Comparison of ENCODE assay signal across 9 cellular contexts in genomic region chr14:37595809-37596595, GRCh38. TPM values are rescaled to one million over a fixed set of nuclear protein-coding genes. Genes with fewer than 3 reads are reported as not detected.
DNase-seq lines count a peak whose midpoint lies in the region; ATAC-seq and TF ChIP-seq lines count a peak whose summit lies in the region.
"Had no signal": no experiment of that assay in that cellular context is flagged by ENCODE, and none has a peak within 500 bp of the region (broad histone marks: within the 10 kb centered on the region; RNA-seq: fewer than 3 reads in every experiment).

No MANE protein-coding gene starts in this region.

- intact Hi-C loops in left ventricle myocardium superior (cut with micrococcal nuclease) = no loop called here
- intact Hi-C loops in Panc1 (cut with micrococcal nuclease; ENCODE audit: unreplicated experiment) = no loop called here

- in situ Hi-C loops in Panc1 (cut with HindIII; ENCODE audit: low pct_unique_long_range_greater_than_20kb, low sequenced_read_pairs) = no loop called here

- peak overlapping the region; percentile 31 for H3K4me3 ChIP-seq in cardiac muscle cell
- H3K4me3 ChIP-seq in Panc1 (ENCODE audit: low read depth in 2 of 2, low read length in 2 of 2) = peak overlapping the region; percentile 45 to 62
- peak overlapping the region; percentile 23 for H3K4me3 ChIP-seq in kidney epithelial cell (ENCODE audit: low read depth, low read length)

- POLR2A ChIA-PET in Panc1 (lab: Charles Lee) = no interaction called here

- TF ChIP-seq CTCF in cardiac muscle cell (IDR thresholded peaks at IDR 0.05; ENCODE audit: low read depth, low read length) = no peak
- TF ChIP-seq CTCF in Panc1 (IDR thresholded peaks at IDR 0.05) = no peak
- TF ChIP-seq CTCF in kidney epithelial cell (IDR thresholded peaks at IDR 0.05; ENCODE audit: insufficient read depth, low read length, poor library complexity, severe bottlenecking) = no peak

- DNase-seq in cardiac muscle cell (ENCODE audit: low read depth in 1 of 2, low spot score in 1 of 2) = no peak
- DNase-seq in left ventricle myocardium superior = no peak
- peak; percentile 70 to 77 for DNase-seq in Kasumi-1 (lab: John Stamatoyannopoulos, UW)
- DNase-seq in Panc1 (ENCODE audit: low read depth, low spot score) = no peak
- peak; percentile 81 for DNase-seq in activated naive CD4-positive, alpha-beta T cell treated with anti-CD3 and anti-CD28 coated beads, Interleukin-2, amount 50 U/mL, for 16 hours
- peak; percentile 18 for DNase-seq in kidney epithelial cell (ENCODE audit: low read depth)
- peak; percentile 53 to 77 (median 58) for DNase-seq in stimulated activated CD4-positive, alpha-beta T cell treated with anti-CD3 and anti-CD28 coated beads, TNF-alpha, amount 100 ng/mL, for 24 hours (ENCODE audit: low read depth in 3 of 3)
- DNase-seq in anterior cingulate cortex (lab: John Stamatoyannopoulos, UW) = no peak

- H3K27ac ChIP-seq in cardiac muscle cell (no peak overlapping the region), Panc1 (ENCODE audit: low read length) (peak overlapping the region; percentile 12; the same call in 1 of the 2 replicates)

- H3K36me3 ChIP-seq in cardiac muscle cell = no peaks in the 10 kb centered on the region
- no peaks in the 10 kb centered on the region for H3K36me3 ChIP-seq in Panc1 (ENCODE audit: control insufficient read depth, insufficient read depth, low read length)
- H3K36me3 ChIP-seq in kidney epithelial cell (ENCODE audit: control insufficient read depth, insufficient read depth, low read length) = no peaks in the 10 kb centered on the region

- CTCF ChIA-PET in Panc1 (lab: Charles Lee) = no interaction called here

- peaks cover 9% of the 10 kb centered on the region for H3K4me1 ChIP-seq in cardiac muscle cell (ENCODE audit: low read depth)
- no peaks in the 10 kb centered on the region for H3K4me1 ChIP-seq in Panc1 (ENCODE audit: control insufficient read depth, insufficient read depth, low read length)

- H3K9me3 ChIP-seq in cardiac muscle cell (ENCODE audit: low read depth) (no peaks in the 10 kb centered on the region), Panc1 (ENCODE audit: control insufficient read depth, insufficient read depth, low read depth, low read length) (no peaks in the 10 kb centered on the region)

- H3K27me3 ChIP-seq in cardiac muscle cell = peaks cover 99% of the 10 kb centered on the region
- H3K27me3 ChIP-seq in Panc1 (ENCODE audit: control insufficient read depth, insufficient read depth, low read length) = peaks cover 3% of the 10 kb centered on the region; the same call in 1 of the 2 replicates
- peaks cover 83% of the 10 kb centered on the region for H3K27me3 ChIP-seq in kidney epithelial cell (ENCODE audit: control insufficient read depth, insufficient read depth, low read length)

- ATAC-seq in left ventricle myocardium superior = no peak
- no peak for ATAC-seq in Panc1

- no TSS peak for BruUV-seq in Panc1 (replicated peaks; lab: Mats Ljungman, UMichigan)

RNA-seq across cellular contexts. Expression of gene TTC6, which starts 0.6 kb away (rescaled TPM):
- total RNA-seq in cardiac muscle cell (not detected in 2 replicates), left ventricle myocardium superior (not detected), Panc1 (2021; ENCODE audit: unreplicated experiment) (0.54 TPM), kidney epithelial cell (0.13 and 2.8 TPM in 2 replicates)
- not detected in 2 replicates for polyA plus RNA-seq in cardiac muscle cell
- polyA plus RNA-seq in Panc1 (2012; ENCODE audit: insufficient read length) = 0.68 TPM
- total RNA-seq: aorta had no signal
- polyA plus RNA-seq: aorta had no signal

RNA-seq across cellular contexts. Expression of gene FOXA1, which starts 1.0 kb away (rescaled TPM):
- not detected in 2 replicates for total RNA-seq in cardiac muscle cell
- polyA plus RNA-seq in cardiac muscle cell = 0.06 TPM in 1 of 2 replicates, not detected in the other
- not detected for total RNA-seq in left ventricle myocardium superior
- total RNA-seq in Panc1 (2021; ENCODE audit: unreplicated experiment) = 8.7 TPM
- 5.2 TPM for polyA plus RNA-seq in Panc1 (2012; ENCODE audit: insufficient read length)
- total RNA-seq in kidney epithelial cell = 7.4 and 8.2 TPM in 2 replicates
- total RNA-seq: aorta had no signal

Comparison
In these comparisons a context has a peak if more than half of its experiments do, and no peak if none do; other contexts are left out.
1. DNase-seq: peak in Kasumi-1 (2 of 2), activated naive CD4-positive, alpha-beta T cell treated with anti-CD3 and anti-CD28 coated beads, Interleukin-2, amount 50 U/mL, for 16 hours (single experiment), kidney epithelial cell (single experiment) and stimulated activated CD4-positive, alpha-beta T cell treated with anti-CD3 and anti-CD28 coated beads, TNF-alpha, amount 100 ng/mL, for 24 hours (3 of 3); none in cardiac muscle cell (0 of 2), left ventricle myocardium superior (single experiment), Panc1 (single experiment) and anterior cingulate cortex (0 of 58).
2. Peak in every context shown above with its lines, with median percentiles within 50 percentile points of each other: H3K4me3 ChIP-seq.